ENCODE assay signal across 1 cellular context in genomic region chr7:27167916-27168264, GRCh38.
A peak's percentile ranks its signal among the peaks of the same experiment; 100 is the strongest.
TF ChIP-seq lines count a peak whose summit lies in the region.

No MANE protein-coding gene starts in this region.

TF ChIP-seq in H1, 55 proteins besides CTCF, POLR2A, EP300 and RAD21:
- peak; percentile 62; the same call in 1 of the 2 replicates for TF ChIP-seq CBX8 (IDR thresholded peaks at IDR 0.05; ENCODE audit: borderline replicate concordance, low read depth, low read length)
- TF ChIP-seq HDAC6 (IDR thresholded peaks at IDR 0.05; ENCODE audit: low read depth, low read length), result no peak
TF ChIP-seq in H1: peak in this region for 1.
